In genomic region chr6:132960720-132961119, GRCh38 we compare ENCODE assay signal across 1 cellular context.
TF ChIP-seq lines count a peak whose summit lies in the region.

No MANE protein-coding gene starts in this region.

TF ChIP-seq in WTC11, 78 proteins besides CTCF, POLR2A, EP300 and RAD21 (continued from another document):
- TF ChIP-seq AR (CRISPR knock-in tag; IDR thresholded peaks at IDR 0.05) (no peak), FOXP4 (CRISPR knock-in tag; IDR thresholded peaks at IDR 0.05) (no peak), FOXJ3 (CRISPR knock-in tag; IDR thresholded peaks at IDR 0.05; ENCODE audit: borderline replicate concordance) (no peak), TEAD4 (CRISPR knock-in tag; IDR thresholded peaks at IDR 0.05) (no peak), CBFB (CRISPR knock-in tag; IDR thresholded peaks at IDR 0.05; ENCODE audit: low read depth) (no peak)
